21 cellular contexts compared by ENCODE assay signal in the genomic region with DNA sequence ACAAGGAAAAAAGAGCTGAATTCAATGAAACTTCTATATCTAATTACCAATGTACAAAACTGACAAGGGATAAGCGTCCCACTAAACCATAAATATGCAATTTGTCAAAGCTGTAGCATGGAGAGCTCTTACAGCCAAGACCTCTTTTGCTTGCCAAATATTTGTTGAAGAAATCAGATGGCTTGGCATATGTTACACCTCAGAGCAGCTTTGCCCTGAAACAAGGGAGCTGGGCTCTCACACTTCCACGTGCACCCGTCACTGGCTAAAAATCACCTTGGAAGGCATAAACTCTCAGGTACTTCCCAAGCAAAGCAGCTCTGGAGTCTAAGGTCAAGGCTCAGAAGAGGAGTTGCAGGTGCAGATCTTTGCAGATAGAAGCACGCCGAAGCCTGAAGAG.
"Had no signal": no experiment of that assay in that cellular context is flagged by ENCODE, and none has a peak within 500 bp of the region (broad histone marks: within the 10 kb centered on the region; RNA-seq: fewer than 3 reads in every experiment).

No MANE protein-coding gene starts in this region.

- DNase-seq: activated B cell treated with CpG ODN at 0.5 μM for 24 hours; activated CD4-positive, alpha-beta T cell treated with anti-CD3 and anti-CD28 coated beads, Interleukin-2, amount 10 ng/mL, durations not matched to agents 24 days and 14 days; activated CD8-positive, alpha-beta T cell treated with anti-CD3 and anti-CD28 coated beads for 36 hours; activated naive CD4-positive, alpha-beta T cell treated with anti-CD3 and anti-CD28 coated beads for 36 hours; activated T-cell treated with anti-CD3 and anti-CD28 coated beads, Interleukin-2, amount 50 U/mL, for 1 hour; adrenal gland; endodermal cell; foreskin melanocyte; sigmoid colon; stimulated activated CD4-positive, alpha-beta T cell treated with anti-CD3 and anti-CD28 coated beads, Interleukin-4, amount 100 ng/mL, for 24 hours; T-cell; T-helper 9 cell; testis; upper lobe of left lung had no signal

- H3K9me3 ChIP-seq: adrenal gland, neutrophil, sigmoid colon, testis, upper lobe of left lung had no signal

- H3K27ac ChIP-seq: adrenal gland, cardiac muscle cell, epithelial cell of prostate, neutrophil, sigmoid colon, testis, upper lobe of left lung had no signal

- H3K4me1 ChIP-seq: adrenal gland, sigmoid colon, testis, upper lobe of left lung had no signal

- H3K36me3 ChIP-seq: adrenal gland, cardiac muscle cell, neutrophil, sigmoid colon, upper lobe of left lung had no signal

- FAIRE-seq: colon, keratinocyte had no signal

- H3K27me3 ChIP-seq: adrenal gland, cardiac muscle cell, neutrophil, sigmoid colon, testis, upper lobe of left lung had no signal

- ATAC-seq: natural killer cell treated with Interleukin-12 subunit alpha and Interleukin-12 subunit beta and Interleukin-15 and Interleukin-18, amount 100 ng/mL, for 72 hours; stimulated activated effector memory CD8-positive, alpha-beta T cell treated with anti-CD3 and anti-CD28 coated beads, Interleukin-12 subunit alpha, Interleukin-12 subunit beta, amount 100 ng/mL, for 72 hours had no signal

- H3K4me3 ChIP-seq: adrenal gland, cardiac muscle cell, sigmoid colon, testis, upper lobe of left lung had no signal
